In genomic region chr1:53131590-53131938, GRCh38 we compare ENCODE assay signal across 23 cellular contexts. TPM values are rescaled to one million over a fixed set of nuclear protein-coding genes. Genes with fewer than 3 reads are reported as not detected.
A peak's percentile ranks its signal among the peaks of the same experiment; 100 is the strongest.
DNase-seq lines count a peak whose midpoint lies in the region; ATAC-seq and TF ChIP-seq lines count a peak whose summit lies in the region.
"Had no signal": no experiment of that assay in that cellular context is flagged by ENCODE, and none has a peak within 500 bp of the region (broad histone marks: within the 10 kb centered on the region; RNA-seq: fewer than 3 reads in every experiment).

No MANE protein-coding gene starts in this region.

- H3K4me1 ChIP-seq in gastroesophageal sphincter, result peaks cover 0 to 38% (median 3%) of the 10 kb centered on the region in 3 donors
- peaks cover 15% of the 10 kb centered on the region for H3K4me1 ChIP-seq in neural progenitor cell
- H3K4me1 ChIP-seq in stomach, result peaks cover 8 to 50% (median 19%) of the 10 kb centered on the region in 4 donors
- H3K4me1 ChIP-seq: BLaER1, HAP-1 had no signal

- peaks cover 26% of the 10 kb centered on the region for H3K4me1 Mint-ChIP-seq in neural progenitor cell
- H3K4me1 Mint-ChIP-seq in T-helper 2 cell treated with Interferon-gamma antibody and Interleukin-4, amounts not matched to agents 5 μg/mL and 100 μg/mL, for 36 hours (ENCODE audit: low read depth), result no peaks in the 10 kb centered on the region

- no peak overlapping the region for H2AFZ ChIP-seq in neural progenitor cell (replicated peaks)
- H2AFZ ChIP-seq: GM23248, PC-9 had no signal

- H3K9me3 ChIP-seq in WERI-Rb-1 (ENCODE audit: severe bottlenecking), result no peaks in the 10 kb centered on the region
- H3K9me3 ChIP-seq in gastroesophageal sphincter, result no peaks in the 10 kb centered on the region
- no peaks in the 10 kb centered on the region for H3K9me3 ChIP-seq in neural progenitor cell (ENCODE audit: low read depth)
- no peaks in the 10 kb centered on the region for H3K9me3 ChIP-seq in stomach
- H3K9me3 ChIP-seq: A549, BLaER1, HAP-1 had no signal

- peaks cover under 1% of the 10 kb centered on the region for H3K9me3 Mint-ChIP-seq in neural progenitor cell
- no peaks in the 10 kb centered on the region for H3K9me3 Mint-ChIP-seq in T-helper 2 cell treated with Interferon-gamma antibody and Interleukin-4, amounts not matched to agents 5 μg/mL and 100 μg/mL, for 36 hours
- H3K9me3 Mint-ChIP-seq: CD8-positive, alpha-beta T cell had no signal

- WGBS in gastroesophageal sphincter (ENCODE audit: low coverage in 1 of 2), 2 donors, result 63 to 66% methylated on average over 2 of the region's 2 CpGs
- WGBS in stomach, 5 donors, result 70 to 92% (median 88%) methylated on average over 2 of the region's 2 CpGs

- H3K4me3 Mint-ChIP-seq in neural progenitor cell, result no peak overlapping the region
- H3K4me3 Mint-ChIP-seq in T-helper 2 cell treated with Interferon-gamma antibody and Interleukin-4, amounts not matched to agents 5 μg/mL and 100 μg/mL, for 36 hours, result no peak overlapping the region
- H3K4me3 Mint-ChIP-seq: CD8-positive, alpha-beta T cell had no signal

- H3F3A ChIP-seq in neural progenitor cell (ENCODE audit: low read depth), result no peaks in the 10 kb centered on the region

- no peaks in the 10 kb centered on the region for H4K20me1 ChIP-seq in neural progenitor cell (ENCODE audit: low read depth)
- H4K20me1 ChIP-seq: BLaER1 had no signal

- no peak for TF ChIP-seq POLR2A in gastroesophageal sphincter (IDR thresholded peaks at IDR 0.05)
- TF ChIP-seq POLR2A in stomach (IDR thresholded peaks at IDR 0.05), result no peak

- DNase-seq in WERI-Rb-1 (no peak), neural progenitor cell (ENCODE audit: low spot score) (no peak), stomach (no peak)
- DNase-seq in activated CD4-positive, CD25-positive, alpha-beta regulatory T cell treated with anti-CD3 and anti-CD28 coated beads, Interleukin-2, amount 50 U/mL, for 72 hours, result no peak
- no peak for DNase-seq in T-helper 2 cell treated with Interferon-gamma antibody and Interleukin-4, amounts not matched to agents 5 μg/mL and 100 μg/mL, for 36 hours (ENCODE audit: low spot score)
- DNase-seq: Calu3; CD8-positive, alpha-beta T cell; GF-D8; GM23248; MM.1S; NCI-H1092; NCI-H146; NCI-H2029 treated with DMSO at 0.1 percent for 48 hours; NCI-H2171; NCI-H526; PC-9 had no signal

- H3K27ac Mint-ChIP-seq in neural progenitor cell, result peak overlapping the region; percentile 2
- H3K27ac Mint-ChIP-seq in T-helper 2 cell treated with Interferon-gamma antibody and Interleukin-4, amounts not matched to agents 5 μg/mL and 100 μg/mL, for 36 hours, result no peak overlapping the region
- H3K27ac Mint-ChIP-seq: CD8-positive, alpha-beta T cell had no signal

- H3K27ac ChIP-seq in WERI-Rb-1 (peak overlapping the region; percentile 99), gastroesophageal sphincter (peak overlapping the region in 3 of 4 donors; percentile 43 to 73 (median 68)), neural progenitor cell (no peak overlapping the region), stomach (peak overlapping the region in 3 of 5 donors; percentile 41 to 82 (median 72))
- H3K27ac ChIP-seq: BLaER1, GM23248, PC-9, RWPE1 had no signal

- intact Hi-C loops in stomach (cut with DNase I; ENCODE audit: low total_unique reads), result no loop called here

- peaks cover 3% of the 10 kb centered on the region for H3K27me3 Mint-ChIP-seq in neural progenitor cell (ENCODE audit: insufficient read depth, low read depth)
- peaks cover 2% of the 10 kb centered on the region for H3K27me3 Mint-ChIP-seq in T-helper 2 cell treated with Interferon-gamma antibody and Interleukin-4, amounts not matched to agents 5 μg/mL and 100 μg/mL, for 36 hours (ENCODE audit: low read depth)

- no peaks in the 10 kb centered on the region for H3K36me3 Mint-ChIP-seq in neural progenitor cell
- H3K36me3 Mint-ChIP-seq in T-helper 2 cell treated with Interferon-gamma antibody and Interleukin-4, amounts not matched to agents 5 μg/mL and 100 μg/mL, for 36 hours (ENCODE audit: low read depth), result no peaks in the 10 kb centered on the region
- H3K36me3 Mint-ChIP-seq: CD8-positive, alpha-beta T cell had no signal

- no peak overlapping the region for H3K4me2 ChIP-seq in neural progenitor cell
- H3K4me2 ChIP-seq: A549, BLaER1, PC-9 had no signal

- H3K27me3 ChIP-seq in WERI-Rb-1 (ENCODE audit: insufficient read depth, low read depth, severe bottlenecking), result no peaks in the 10 kb centered on the region
- H3K27me3 ChIP-seq in gastroesophageal sphincter, result no peaks in the 10 kb centered on the region
- H3K27me3 ChIP-seq in neural progenitor cell, result no peaks in the 10 kb centered on the region
- no peaks in the 10 kb centered on the region for H3K27me3 ChIP-seq in stomach
- H3K27me3 ChIP-seq: BLaER1 had no signal

- peaks cover 78% of the 10 kb centered on the region for H3K36me3 ChIP-seq in WERI-Rb-1
- no peaks in the 10 kb centered on the region for H3K36me3 ChIP-seq in gastroesophageal sphincter
- H3K36me3 ChIP-seq in neural progenitor cell, result no peaks in the 10 kb centered on the region
- no peaks in the 10 kb centered on the region for H3K36me3 ChIP-seq in stomach
- H3K36me3 ChIP-seq: BLaER1, HAP-1 had no signal

- ATAC-seq in gastroesophageal sphincter (no peak), HG02938 (IDR thresholded peaks at IDR 0.05; ENCODE audit: unreplicated experiment) (no peak)
- ATAC-seq: A549; CD8-positive, alpha-beta T cell had no signal

- H3K9ac ChIP-seq in neural progenitor cell, result no peak overlapping the region
- H3K9ac ChIP-seq: BLaER1, GM23248 had no signal

- H3K4me3 ChIP-seq in WERI-Rb-1 (ENCODE audit: low read depth, low read length), result no peak overlapping the region
- H3K4me3 ChIP-seq in gastroesophageal sphincter, result no peak overlapping the region
- no peak overlapping the region for H3K4me3 ChIP-seq in neural progenitor cell
- H3K4me3 ChIP-seq in stomach, result no peak overlapping the region
- H3K4me3 ChIP-seq: A549, BLaER1, GM23248, HAP-1, PC-9 had no signal

- no peaks in the 10 kb centered on the region for H3K79me2 ChIP-seq in neural progenitor cell (ENCODE audit: low read depth)

- TF ChIP-seq EP300 in gastroesophageal sphincter (IDR thresholded peaks at IDR 0.05), result no peak
- TF ChIP-seq EP300 in stomach (IDR thresholded peaks at IDR 0.05), result no peak

- TF ChIP-seq CTCF in WERI-Rb-1 (IDR thresholded peaks at IDR 0.05; ENCODE audit: low read depth, low read length), result no peak
- TF ChIP-seq CTCF in gastroesophageal sphincter (IDR thresholded peaks at IDR 0.05), result no peak
- no peak for TF ChIP-seq CTCF in neural progenitor cell (IDR thresholded peaks at IDR 0.05)
- TF ChIP-seq CTCF in stomach (IDR thresholded peaks at IDR 0.05), result no peak

RNA-seq across cellular contexts. Expression of gene SLC1A7, which starts 10.9 kb away (rescaled TPM):
- total RNA-seq in gastroesophageal sphincter (1 to 10 TPM in 1 of 4 donors, under 1 TPM in 2, not detected in 1; 0.54 to 1.6 (median 0.62) TPM), neural progenitor cell (ENCODE audit: low replicate concordance) (not detected in 2 replicates), stomach (under 1 TPM in 2 of 5 donors, not detected in 3; 0.29 to 0.45 TPM)
- under 1 TPM in 1 of 3 donors, not detected in 2; 0.08 TPM for polyA plus RNA-seq in stomach
- total RNA-seq: Calu3; CD8-positive, alpha-beta T cell; GM23248; LHCN-M2; PC-9 had no signal
